In genomic region chr2:86017901-86018896, GRCh38 we compare ENCODE assay signal across 9 cellular contexts.
DNase-seq lines count a peak whose midpoint lies in the region; ATAC-seq and TF ChIP-seq lines count a peak whose summit lies in the region.
"Had no signal": no experiment of that assay in that cellular context is flagged by ENCODE, and none has a peak within 500 bp of the region (broad histone marks: within the 10 kb centered on the region; RNA-seq: fewer than 3 reads in every experiment).

No MANE protein-coding gene starts in this region.

- H3K9me3 Mint-ChIP-seq in stimulated activated naive B cell treated with anti-CD40 and anti-IgM and Interleukin-4, amounts not matched to agents 10 μg/mL and 1 μg/mL and 100 μg/mL, for 72 hours = peaks cover 13 to 16% of the 10 kb centered on the region in 2 donors
- peaks cover 18% of the 10 kb centered on the region for H3K9me3 Mint-ChIP-seq in activated T-helper 2 cell treated with anti-CD3 and anti-CD28 coated beads, Interferon-gamma antibody, Interleukin-2, Interleukin-4, amounts not matched to agents 10 μg/mL and 5 μg/mL and 100 μg/mL, durations not matched to agents 14 hours and 24 hours and 36 hours

- H3K4me1 ChIP-seq in RWPE2 (ENCODE audit: insufficient read depth, poor library complexity, severe bottlenecking) (peaks cover 10% of the 10 kb centered on the region), right cardiac atrium (ENCODE audit: control insufficient read depth, insufficient read depth, low read length) (peaks cover 5% of the 10 kb centered on the region)

- peaks cover 15 to 20% of the 10 kb centered on the region in 2 donors for H3K36me3 Mint-ChIP-seq in stimulated activated naive B cell treated with anti-CD40 and anti-IgM and Interleukin-4, amounts not matched to agents 10 μg/mL and 1 μg/mL and 100 μg/mL, for 72 hours
- peaks cover 14% of the 10 kb centered on the region for H3K36me3 Mint-ChIP-seq in activated T-helper 2 cell treated with anti-CD3 and anti-CD28 coated beads, Interferon-gamma antibody, Interleukin-2, Interleukin-4, amounts not matched to agents 10 μg/mL and 5 μg/mL and 100 μg/mL, durations not matched to agents 14 hours and 24 hours and 36 hours (ENCODE audit: low read depth)

- peak; percentile 79 for ATAC-seq in RWPE2 (ENCODE audit: low read depth)
- peak in 1 of 2 donors; percentile 18 for ATAC-seq in right cardiac atrium
- peak; percentile 40 to 64 for ATAC-seq in stimulated activated naive B cell treated with anti-CD40 and anti-IgM and Interleukin-4, amounts not matched to agents 10 μg/mL and 1 μg/mL and 100 μg/mL, for 72 hours (replicated peaks)
- no peak for ATAC-seq in GM19395 (IDR thresholded peaks at IDR 0.05; ENCODE audit: unreplicated experiment)

- H3K9me3 ChIP-seq in RWPE2 (ENCODE audit: severe bottlenecking) = peaks cover 3% of the 10 kb centered on the region
- no peaks in the 10 kb centered on the region for H3K9me3 ChIP-seq in right cardiac atrium (ENCODE audit: control insufficient read depth, low read length)

- H3K27me3 ChIP-seq in RWPE2 (ENCODE audit: insufficient read depth, poor library complexity, severe bottlenecking) (no peaks in the 10 kb centered on the region), right cardiac atrium (ENCODE audit: control insufficient read depth, insufficient read depth) (no peaks in the 10 kb centered on the region)

- DNase-seq in GM12865 (ENCODE audit: low read depth) = peak; percentile 60
- DNase-seq in RWPE2 (ENCODE audit: low spot score) = peak; percentile 79
- peak in 2 of 3 donors; percentile 67 for DNase-seq in right cardiac atrium
- DNase-seq in stimulated activated naive B cell treated with anti-CD40 and anti-IgM and Interleukin-4, amounts not matched to agents 10 μg/mL and 1 μg/mL and 100 μg/mL, for 72 hours = peak; percentile 47
- DNase-seq in germinal center (ENCODE audit: low spot score) = no peak
- DNase-seq in activated T-helper 2 cell treated with anti-CD3 and anti-CD28 coated beads, Interferon-gamma antibody, Interleukin-2, Interleukin-4, amounts not matched to agents 10 μg/mL and 5 μg/mL and 100 μg/mL, durations not matched to agents 14 hours and 24 hours and 36 hours (ENCODE audit: low spot score) = no peak
- DNase-seq: GOT3, NCI-H524 treated with DMSO at 0.1 percent for 48 hours had no signal

- 76% methylated on average over 22 of the region's 22 CpGs for WGBS in right cardiac atrium

- TF ChIP-seq CTCF in GM12865 (IDR thresholded peaks at IDR 0.05; ENCODE audit: insufficient read depth, low read depth, low read length, missing control alignments) (no peak), RWPE2 (IDR thresholded peaks at IDR 0.05; ENCODE audit: poor library complexity, severe bottlenecking) (no peak)

- no peak overlapping the region for H3K27ac ChIP-seq in RWPE2 (ENCODE audit: poor library complexity, severe bottlenecking)
- no peak overlapping the region for H3K27ac ChIP-seq in right cardiac atrium (ENCODE audit: low read length)

- no peak overlapping the region for H3K4me3 ChIP-seq in GM12865 (ENCODE audit: low read depth, low read length)
- no peak overlapping the region for H3K4me3 ChIP-seq in RWPE2 (ENCODE audit: severe bottlenecking)
- no peak overlapping the region for H3K4me3 ChIP-seq in right cardiac atrium (ENCODE audit: low read length)

- peak overlapping the region; percentile 12 to 32 for H3K4me3 Mint-ChIP-seq in stimulated activated naive B cell treated with anti-CD40 and anti-IgM and Interleukin-4, amounts not matched to agents 10 μg/mL and 1 μg/mL and 100 μg/mL, for 72 hours
- no peak overlapping the region for H3K4me3 Mint-ChIP-seq in activated T-helper 2 cell treated with anti-CD3 and anti-CD28 coated beads, Interferon-gamma antibody, Interleukin-2, Interleukin-4, amounts not matched to agents 10 μg/mL and 5 μg/mL and 100 μg/mL, durations not matched to agents 14 hours and 24 hours and 36 hours (ENCODE audit: low read depth)

- peak overlapping the region; percentile 89 for H3K27ac Mint-ChIP-seq in stimulated activated naive B cell treated with anti-CD40 and anti-IgM and Interleukin-4, amounts not matched to agents 10 μg/mL and 1 μg/mL and 100 μg/mL, for 72 hours
- H3K27ac Mint-ChIP-seq in activated T-helper 2 cell treated with anti-CD3 and anti-CD28 coated beads, Interferon-gamma antibody, Interleukin-2, Interleukin-4, amounts not matched to agents 10 μg/mL and 5 μg/mL and 100 μg/mL, durations not matched to agents 14 hours and 24 hours and 36 hours = no peak overlapping the region

- no peaks in the 10 kb centered on the region for H3K27me3 Mint-ChIP-seq in stimulated activated naive B cell treated with anti-CD40 and anti-IgM and Interleukin-4, amounts not matched to agents 10 μg/mL and 1 μg/mL and 100 μg/mL, for 72 hours
- H3K27me3 Mint-ChIP-seq in activated T-helper 2 cell treated with anti-CD3 and anti-CD28 coated beads, Interferon-gamma antibody, Interleukin-2, Interleukin-4, amounts not matched to agents 10 μg/mL and 5 μg/mL and 100 μg/mL, durations not matched to agents 14 hours and 24 hours and 36 hours (ENCODE audit: low read depth) = no peaks in the 10 kb centered on the region

- H3K36me3 ChIP-seq in RWPE2 (ENCODE audit: low read depth) = no peaks in the 10 kb centered on the region

- intact Hi-C loops in right cardiac atrium (cut with DNase I) = no loop called here
- intact Hi-C loops in activated T-helper 2 cell treated with anti-CD3 and anti-CD28 coated beads, Interferon-gamma antibody, Interleukin-2, Interleukin-4, amounts not matched to agents 10 μg/mL and 5 μg/mL and 100 μg/mL, durations not matched to agents 14 hours and 24 hours and 36 hours (cut with micrococcal nuclease) = no loop called here

- H3K4me1 Mint-ChIP-seq in stimulated activated naive B cell treated with anti-CD40 and anti-IgM and Interleukin-4, amounts not matched to agents 10 μg/mL and 1 μg/mL and 100 μg/mL, for 72 hours = peaks cover 46 to 69% of the 10 kb centered on the region in 2 donors
- peaks cover 10% of the 10 kb centered on the region for H3K4me1 Mint-ChIP-seq in activated T-helper 2 cell treated with anti-CD3 and anti-CD28 coated beads, Interferon-gamma antibody, Interleukin-2, Interleukin-4, amounts not matched to agents 10 μg/mL and 5 μg/mL and 100 μg/mL, durations not matched to agents 14 hours and 24 hours and 36 hours (ENCODE audit: low read depth)

Comparison
In these comparisons a context has a peak if more than half of its experiments do, and no peak if none do; other contexts are left out.
1. DNase-seq: peak in GM12865 (single experiment), RWPE2 (single experiment), right cardiac atrium (2 of 3) and stimulated activated naive B cell treated with anti-CD40 and anti-IgM and Interleukin-4, amounts not matched to agents 10 μg/mL and 1 μg/mL and 100 μg/mL, for 72 hours (single experiment); none in germinal center (single experiment) and activated T-helper 2 cell treated with anti-CD3 and anti-CD28 coated beads, Interferon-gamma antibody, Interleukin-2, Interleukin-4, amounts not matched to agents 10 μg/mL and 5 μg/mL and 100 μg/mL, durations not matched to agents 14 hours and 24 hours and 36 hours (single experiment).